1 cellular context compared by ENCODE assay signal in the genomic region with DNA sequence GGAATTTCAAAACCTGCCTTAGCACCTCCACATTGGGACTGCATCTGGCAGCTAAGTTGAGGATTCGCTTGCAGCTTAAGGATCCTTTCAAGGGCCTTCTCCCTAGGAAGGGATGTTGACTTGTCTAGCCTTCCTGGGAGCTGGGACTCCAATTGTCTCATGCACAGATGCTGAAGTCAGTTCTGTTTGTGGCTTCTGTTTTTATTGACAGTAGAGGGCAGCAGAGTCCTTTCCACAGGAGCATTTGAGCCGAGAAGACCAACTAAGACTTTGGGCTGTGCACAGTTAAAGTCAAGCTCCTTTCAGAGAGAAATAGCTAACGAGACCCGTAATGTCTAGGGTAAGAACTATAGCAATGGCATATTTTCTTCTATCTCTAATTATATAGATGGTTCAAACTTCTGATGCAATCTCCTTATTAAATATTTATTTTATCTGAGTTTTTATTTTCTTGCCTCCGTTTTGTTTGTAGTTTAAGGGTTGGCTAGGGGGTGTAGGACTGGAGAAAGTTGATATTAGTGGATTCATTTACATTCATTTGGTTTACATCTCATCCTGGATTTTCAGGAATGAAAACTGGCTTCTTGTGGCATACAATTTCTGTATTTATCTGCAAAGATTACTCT.
TF ChIP-seq lines count a peak whose summit lies in the region.

No MANE protein-coding gene starts in this region.

TF ChIP-seq in GM23338, 12 proteins besides CTCF, POLR2A, EP300 and RAD21 (continued from another document):
- TF ChIP-seq, protein P1, sequence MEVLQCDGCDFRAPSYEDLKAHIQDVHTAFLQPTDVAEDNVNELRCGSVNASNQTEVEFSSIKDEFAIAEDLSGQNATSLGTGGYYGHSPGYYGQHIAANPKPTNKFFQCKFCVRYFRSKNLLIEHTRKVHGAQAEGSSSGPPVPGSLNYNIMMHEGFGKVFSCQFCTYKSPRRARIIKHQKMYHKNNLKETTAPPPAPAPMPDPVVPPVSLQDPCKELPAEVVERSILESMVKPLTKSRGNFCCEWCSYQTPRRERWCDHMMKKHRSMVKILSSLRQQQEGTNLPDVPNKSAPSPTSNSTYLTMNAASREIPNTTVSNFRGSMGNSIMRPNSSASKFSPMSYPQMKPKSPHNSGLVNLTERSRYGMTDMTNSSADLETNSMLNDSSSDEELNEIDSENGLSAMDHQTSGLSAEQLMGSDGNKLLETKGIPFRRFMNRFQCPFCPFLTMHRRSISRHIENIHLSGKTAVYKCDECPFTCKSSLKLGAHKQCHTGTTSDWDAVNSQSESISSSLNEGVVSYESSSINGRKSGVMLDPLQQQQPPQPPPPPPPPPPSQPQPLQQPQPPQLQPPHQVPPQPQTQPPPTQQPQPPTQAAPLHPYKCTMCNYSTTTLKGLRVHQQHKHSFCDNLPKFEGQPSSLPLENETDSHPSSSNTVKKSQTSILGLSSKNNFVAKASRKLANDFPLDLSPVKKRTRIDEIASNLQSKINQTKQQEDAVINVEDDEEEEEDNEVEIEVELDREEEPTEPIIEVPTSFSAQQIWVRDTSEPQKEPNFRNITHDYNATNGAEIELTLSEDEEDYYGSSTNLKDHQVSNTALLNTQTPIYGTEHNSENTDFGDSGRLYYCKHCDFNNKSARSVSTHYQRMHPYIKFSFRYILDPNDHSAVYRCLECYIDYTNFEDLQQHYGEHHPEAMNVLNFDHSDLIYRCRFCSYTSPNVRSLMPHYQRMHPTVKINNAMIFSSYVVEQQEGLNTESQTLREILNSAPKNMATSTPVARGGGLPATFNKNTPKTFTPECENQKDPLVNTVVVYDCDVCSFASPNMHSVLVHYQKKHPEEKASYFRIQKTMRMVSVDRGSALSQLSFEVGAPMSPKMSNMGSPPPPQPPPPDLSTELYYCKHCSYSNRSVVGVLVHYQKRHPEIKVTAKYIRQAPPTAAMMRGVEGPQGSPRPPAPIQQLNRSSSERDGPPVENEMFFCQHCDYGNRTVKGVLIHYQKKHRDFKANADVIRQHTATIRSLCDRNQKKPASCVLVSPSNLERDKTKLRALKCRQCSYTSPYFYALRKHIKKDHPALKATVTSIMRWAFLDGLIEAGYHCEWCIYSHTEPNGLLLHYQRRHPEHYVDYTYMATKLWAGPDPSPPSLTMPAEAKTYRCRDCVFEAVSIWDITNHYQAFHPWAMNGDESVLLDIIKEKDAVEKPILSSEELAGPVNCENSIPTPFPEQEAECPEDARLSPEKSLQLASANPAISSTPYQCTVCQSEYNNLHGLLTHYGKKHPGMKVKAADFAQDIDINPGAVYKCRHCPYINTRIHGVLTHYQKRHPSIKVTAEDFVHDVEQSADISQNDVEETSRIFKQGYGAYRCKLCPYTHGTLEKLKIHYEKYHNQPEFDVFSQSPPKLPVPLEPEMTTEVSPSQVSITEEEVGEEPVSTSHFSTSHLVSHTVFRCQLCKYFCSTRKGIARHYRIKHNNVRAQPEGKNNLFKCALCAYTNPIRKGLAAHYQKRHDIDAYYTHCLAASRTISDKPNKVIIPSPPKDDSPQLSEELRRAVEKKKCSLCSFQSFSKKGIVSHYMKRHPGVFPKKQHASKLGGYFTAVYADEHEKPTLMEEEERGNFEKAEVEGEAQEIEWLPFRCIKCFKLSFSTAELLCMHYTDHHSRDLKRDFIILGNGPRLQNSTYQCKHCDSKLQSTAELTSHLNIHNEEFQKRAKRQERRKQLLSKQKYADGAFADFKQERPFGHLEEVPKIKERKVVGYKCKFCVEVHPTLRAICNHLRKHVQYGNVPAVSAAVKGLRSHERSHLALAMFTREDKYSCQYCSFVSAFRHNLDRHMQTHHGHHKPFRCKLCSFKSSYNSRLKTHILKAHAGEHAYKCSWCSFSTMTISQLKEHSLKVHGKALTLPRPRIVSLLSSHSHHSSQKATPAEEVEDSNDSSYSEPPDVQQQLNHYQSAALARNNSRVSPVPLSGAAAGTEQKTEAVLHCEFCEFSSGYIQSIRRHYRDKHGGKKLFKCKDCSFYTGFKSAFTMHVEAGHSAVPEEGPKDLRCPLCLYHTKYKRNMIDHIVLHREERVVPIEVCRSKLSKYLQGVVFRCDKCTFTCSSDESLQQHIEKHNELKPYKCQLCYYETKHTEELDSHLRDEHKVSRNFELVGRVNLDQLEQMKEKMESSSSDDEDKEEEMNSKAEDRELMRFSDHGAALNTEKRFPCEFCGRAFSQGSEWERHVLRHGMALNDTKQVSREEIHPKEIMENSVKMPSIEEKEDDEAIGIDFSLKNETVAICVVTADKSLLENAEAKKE (CRISPR knock-in tag; IDR thresholded peaks at IDR 0.05) = no peak
- TF ChIP-seq EZH2 (IDR thresholded peaks at IDR 0.05; ENCODE audit: low read depth, unreplicated experiment) (no peak), NANOG (IDR thresholded peaks at IDR 0.05; ENCODE audit: borderline replicate concordance) (no peak), ZNF114 (CRISPR knock-in tag; IDR thresholded peaks at IDR 0.05) (no peak), CREB1 (CRISPR knock-in tag; IDR thresholded peaks at IDR 0.05; ENCODE audit: low read depth) (no peak), ETS1 (IDR thresholded peaks at IDR 0.05) (peak; percentile 32; the same call in 1 of the 2 replicates), STAT1 (IDR thresholded peaks at IDR 0.05; ENCODE audit: unreplicated experiment) (no peak)
